In genomic region chr11:33377100-33377851, GRCh38 we compare ENCODE assay signal across 12 cellular contexts. TPM values are rescaled to one million over a fixed set of nuclear protein-coding genes. Genes with fewer than 3 reads are reported as not detected.
A peak's percentile ranks its signal among the peaks of the same experiment; 100 is the strongest.
DNase-seq lines count a peak whose midpoint lies in the region; ATAC-seq, FAIRE-seq and TF ChIP-seq lines count a peak whose summit lies in the region.
"Had no signal": no experiment of that assay in that cellular context is flagged by ENCODE, and none has a peak within 500 bp of the region (broad histone marks: within the 10 kb centered on the region; RNA-seq: fewer than 3 reads in every experiment).

No MANE protein-coding gene starts in this region.

- H3K4me1 Mint-ChIP-seq in astrocyte (ENCODE audit: low read depth, unreplicated experiment) = peaks cover 22% of the 10 kb centered on the region

- no peaks in the 10 kb centered on the region for H3K9me3 Mint-ChIP-seq in astrocyte (ENCODE audit: unreplicated experiment)
- H3K9me3 Mint-ChIP-seq: activated CD4-positive, alpha-beta memory T cell treated with anti-CD3 and anti-CD28 coated beads, Interleukin-2, amount 10 ng/mL, durations not matched to agents 7 days and 5 days had no signal

- peak overlapping the region; percentile 84 for H3K4me3 Mint-ChIP-seq in astrocyte (ENCODE audit: unreplicated experiment)
- H3K4me3 Mint-ChIP-seq: activated CD4-positive, alpha-beta memory T cell treated with anti-CD3 and anti-CD28 coated beads, Interleukin-2, amount 10 ng/mL, durations not matched to agents 7 days and 5 days had no signal

- no peaks in the 10 kb centered on the region for H3K36me3 ChIP-seq in astrocyte (ENCODE audit: insufficient read depth, low read length)
- H3K36me3 ChIP-seq in iPS-18a (ENCODE audit: control insufficient read depth, low read depth, low read length) = no peaks in the 10 kb centered on the region
- H3K36me3 ChIP-seq in smooth muscle cell (ENCODE audit: low read depth) = no peaks in the 10 kb centered on the region

- peaks cover 43% of the 10 kb centered on the region for H4K20me1 ChIP-seq in astrocyte (ENCODE audit: insufficient read depth, low read length)
- H4K20me1 ChIP-seq in smooth muscle cell (ENCODE audit: low read depth) = no peaks in the 10 kb centered on the region

- H3K27me3 ChIP-seq in astrocyte (ENCODE audit: insufficient read depth, low read length) = no peaks in the 10 kb centered on the region
- peaks cover 55% of the 10 kb centered on the region for H3K27me3 ChIP-seq in iPS-18a (ENCODE audit: control insufficient read depth, insufficient read depth, low read length)
- H3K27me3 ChIP-seq in smooth muscle cell (ENCODE audit: low read depth) = peaks cover 43% of the 10 kb centered on the region

- H3K79me2 ChIP-seq in astrocyte (ENCODE audit: insufficient read depth, low read length) (peaks cover 71% of the 10 kb centered on the region), smooth muscle cell (ENCODE audit: low read depth) (no peaks in the 10 kb centered on the region)

- H3K9ac ChIP-seq in astrocyte (ENCODE audit: low read length) = peak overlapping the region; percentile 81
- H3K9ac ChIP-seq in iPS-18a (ENCODE audit: low read length) = no peak overlapping the region
- H3K9ac ChIP-seq in smooth muscle cell (ENCODE audit: low read depth) = no peak overlapping the region

- H3K4me1 ChIP-seq in astrocyte (ENCODE audit: insufficient read depth, low read length) (peaks cover 44% of the 10 kb centered on the region), iPS-18a (ENCODE audit: control insufficient read depth, low read depth, low read length) (peaks cover 3% of the 10 kb centered on the region), smooth muscle cell (ENCODE audit: low read depth) (no peaks in the 10 kb centered on the region)

- H3K27ac ChIP-seq in astrocyte (ENCODE audit: low read depth, low read length) (peak overlapping the region; percentile 18), iPS-18a (ENCODE audit: low read length) (no peak overlapping the region), smooth muscle cell (ENCODE audit: low read depth) (no peak overlapping the region)

- no peaks in the 10 kb centered on the region for H3K36me3 Mint-ChIP-seq in astrocyte (ENCODE audit: low read depth, unreplicated experiment)

- H3K4me2 ChIP-seq in astrocyte (ENCODE audit: low read length) = peak overlapping the region; percentile 94
- peak overlapping the region; percentile 88 for H3K4me2 ChIP-seq in smooth muscle cell

- DNase-seq in NCI-H748 (lab: John Stamatoyannopoulos, UW; ENCODE audit: unreplicated experiment) (peak; percentile 36), NCI-H748 treated with DMSO at 0.1 percent for 48 hours (lab: John Stamatoyannopoulos, UW) (no peak), astrocyte (ENCODE audit: low read depth) (peak; percentile 7), smooth muscle cell (lab: John Stamatoyannopoulos, UW; ENCODE audit: unreplicated experiment) (no peak), T1000 (lab: John Stamatoyannopoulos, UW) (no peak), HPDE6-E6E7 (ENCODE audit: extremely low spot score) (no peak)
- DNase-seq: ACHN; activated CD4-positive, alpha-beta memory T cell treated with anti-CD3 and anti-CD28 coated beads, Interleukin-2, amount 10 ng/mL, durations not matched to agents 7 days and 5 days; aorta; NCI-H1436 treated with DMSO at 0.1 percent for 48 hours had no signal

- no peak for ATAC-seq in GM19397 (IDR thresholded peaks at IDR 0.05; ENCODE audit: unreplicated experiment)

- H3K9me3 ChIP-seq in astrocyte (ENCODE audit: insufficient read depth, low read depth, low read length) = no peaks in the 10 kb centered on the region
- no peaks in the 10 kb centered on the region for H3K9me3 ChIP-seq in iPS-18a (ENCODE audit: control insufficient read depth, low read depth, low read length)
- H3K9me3 ChIP-seq in smooth muscle cell (replicated peaks; ENCODE audit: low read depth) = no peaks in the 10 kb centered on the region

- no peaks in the 10 kb centered on the region for H3K27me3 Mint-ChIP-seq in astrocyte (ENCODE audit: low read depth, unreplicated experiment)

- no peak for TF ChIP-seq CTCF in astrocyte (IDR thresholded peaks at IDR 0.05; ENCODE audit: insufficient read depth, low read depth, low read length)
- no peak for TF ChIP-seq CTCF in smooth muscle cell (IDR thresholded peaks at IDR 0.05; ENCODE audit: borderline replicate concordance, insufficient read depth, poor library complexity, severe bottlenecking)

- peak overlapping the region; percentile 29 for H3K27ac Mint-ChIP-seq in astrocyte (ENCODE audit: unreplicated experiment)
- H3K27ac Mint-ChIP-seq: activated CD4-positive, alpha-beta memory T cell treated with anti-CD3 and anti-CD28 coated beads, Interleukin-2, amount 10 ng/mL, durations not matched to agents 7 days and 5 days had no signal

- H3F3A ChIP-seq in smooth muscle cell (ENCODE audit: low read depth) = peaks cover 3% of the 10 kb centered on the region

- H2AFZ ChIP-seq in astrocyte (ENCODE audit: low read depth, low read length) (peak overlapping the region; percentile 62), smooth muscle cell (ENCODE audit: low read depth) (peak overlapping the region; percentile 58)

- WGBS in smooth muscle cell (ENCODE audit: low lambda C conversion rate) = 38% methylated on average over 10 of the region's 10 CpGs

- H3K4me3 ChIP-seq in astrocyte (ENCODE audit: insufficient read depth, low read depth, low read length) (peak overlapping the region; percentile 86), iPS-18a (ENCODE audit: low read length) (peak overlapping the region; percentile 48), smooth muscle cell (peak overlapping the region; percentile 66)

- no peak for FAIRE-seq in astrocyte (lab: Jason Lieb, UNC)

RNA-seq across cellular contexts. Expression of gene KIAA1549L, which starts 1.4 kb away (rescaled TPM):
- 10.3 TPM in 2 replicates for total RNA-seq in astrocyte
- total RNA-seq in smooth muscle cell = 7.7 and 9.0 TPM in 2 replicates
- polyA plus RNA-seq in smooth muscle cell = 2.5 and 3.3 TPM in 2 replicates

Comparison
In these comparisons a context has a peak if more than half of its experiments do, and no peak if none do; other contexts are left out.
1. DNase-seq: peak in NCI-H748 (single experiment) and astrocyte (single experiment); none in NCI-H748 treated with DMSO at 0.1 percent for 48 hours (single experiment), smooth muscle cell (single experiment), T1000 (single experiment) and HPDE6-E6E7 (single experiment).
2. Peak in every context shown above with its lines, with median percentiles within 50 percentile points of each other: H3K4me3 ChIP-seq.